Comparison of ENCODE assay signal across 1 cellular context in the genomic region with DNA sequence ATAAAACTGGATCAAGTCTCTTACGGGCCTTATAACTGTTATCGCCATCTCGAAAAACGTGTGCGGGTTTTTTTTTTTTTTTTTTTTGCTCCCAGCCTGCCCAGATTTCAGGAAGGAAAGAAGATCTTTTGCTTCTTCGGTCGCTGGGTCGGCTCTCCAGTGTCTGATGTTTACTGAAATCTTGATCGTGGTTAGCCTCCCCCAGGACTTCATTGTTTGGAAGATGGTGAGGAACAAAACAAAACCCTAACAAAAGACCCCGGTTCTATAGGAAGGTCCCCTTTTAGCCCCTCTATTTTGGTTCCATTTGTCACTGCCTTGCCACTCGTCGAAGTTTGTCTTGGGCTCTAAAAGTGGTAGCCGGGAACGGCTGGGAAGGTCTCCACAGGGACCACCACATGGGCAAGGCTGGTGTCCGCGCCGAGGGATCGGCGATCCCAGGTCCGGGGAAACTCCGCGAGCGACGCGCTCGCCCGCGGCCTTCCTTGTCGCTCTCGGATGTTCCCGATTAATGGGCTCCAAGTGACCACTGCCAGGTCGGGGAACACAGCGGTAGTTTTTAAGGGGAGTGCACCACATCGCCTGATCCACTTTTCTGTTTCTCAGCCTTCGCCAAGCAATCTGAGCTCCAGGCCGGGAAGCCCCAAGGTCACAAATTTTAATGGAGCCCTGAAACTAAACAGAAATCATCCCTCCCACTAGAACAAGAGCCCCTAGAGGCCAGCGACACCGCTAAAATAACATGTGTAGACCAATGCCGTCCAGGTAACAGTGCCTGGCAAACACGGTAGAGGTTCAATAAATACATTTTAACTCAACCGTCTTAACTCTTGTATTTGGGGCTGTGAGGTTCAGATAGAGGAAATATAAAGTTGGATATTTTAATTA.
TF ChIP-seq lines count a peak whose summit lies in the region.

No MANE protein-coding gene starts in this region.

TF ChIP-seq in HepG2, 621 proteins besides CTCF, POLR2A, EP300 and RAD21 (continued from another document and continues in another):
- TF ChIP-seq, protein P1, sequence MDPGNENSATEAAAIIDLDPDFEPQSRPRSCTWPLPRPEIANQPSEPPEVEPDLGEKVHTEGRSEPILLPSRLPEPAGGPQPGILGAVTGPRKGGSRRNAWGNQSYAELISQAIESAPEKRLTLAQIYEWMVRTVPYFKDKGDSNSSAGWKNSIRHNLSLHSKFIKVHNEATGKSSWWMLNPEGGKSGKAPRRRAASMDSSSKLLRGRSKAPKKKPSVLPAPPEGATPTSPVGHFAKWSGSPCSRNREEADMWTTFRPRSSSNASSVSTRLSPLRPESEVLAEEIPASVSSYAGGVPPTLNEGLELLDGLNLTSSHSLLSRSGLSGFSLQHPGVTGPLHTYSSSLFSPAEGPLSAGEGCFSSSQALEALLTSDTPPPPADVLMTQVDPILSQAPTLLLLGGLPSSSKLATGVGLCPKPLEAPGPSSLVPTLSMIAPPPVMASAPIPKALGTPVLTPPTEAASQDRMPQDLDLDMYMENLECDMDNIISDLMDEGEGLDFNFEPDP (CRISPR knock-in tag; conservative IDR thresholded peaks at IDR 0.05): no peak
- TF ChIP-seq KDM3A (CRISPR knock-in tag; IDR thresholded peaks at IDR 0.05; ENCODE audit: low read depth): no peak
- TF ChIP-seq, protein P2, sequence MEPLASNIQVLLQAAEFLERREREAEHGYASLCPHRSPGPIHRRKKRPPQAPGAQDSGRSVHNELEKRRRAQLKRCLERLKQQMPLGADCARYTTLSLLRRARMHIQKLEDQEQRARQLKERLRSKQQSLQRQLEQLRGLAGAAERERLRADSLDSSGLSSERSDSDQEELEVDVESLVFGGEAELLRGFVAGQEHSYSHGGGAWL (CRISPR knock-in tag; IDR thresholded peaks at IDR 0.05): no peak
- TF ChIP-seq RCOR2 (CRISPR knock-in tag; IDR thresholded peaks at IDR 0.05): no peak
- no peak; the same call in 1 of the 2 replicates for TF ChIP-seq HOXA5 (CRISPR knock-in tag; IDR thresholded peaks at IDR 0.05)
- no peak for TF ChIP-seq ZNF496 (CRISPR knock-in tag; IDR thresholded peaks at IDR 0.05; ENCODE audit: insufficient replicate concordance)
- TF ChIP-seq TBP (CRISPR knock-in tag; IDR thresholded peaks at IDR 0.05): no peak
- TF ChIP-seq ZNF205 (CRISPR knock-in tag; IDR thresholded peaks at IDR 0.05): no peak
- TF ChIP-seq MTF1 (CRISPR knock-in tag; IDR thresholded peaks at IDR 0.05): no peak
- TF ChIP-seq ZNF282 (IDR thresholded peaks at IDR 0.05; ENCODE audit: partially characterized antibody): no peak
- TF ChIP-seq ISL2 (CRISPR knock-in tag; IDR thresholded peaks at IDR 0.05): no peak; the same call in 1 of the 2 replicates
- TF ChIP-seq, protein P3, sequence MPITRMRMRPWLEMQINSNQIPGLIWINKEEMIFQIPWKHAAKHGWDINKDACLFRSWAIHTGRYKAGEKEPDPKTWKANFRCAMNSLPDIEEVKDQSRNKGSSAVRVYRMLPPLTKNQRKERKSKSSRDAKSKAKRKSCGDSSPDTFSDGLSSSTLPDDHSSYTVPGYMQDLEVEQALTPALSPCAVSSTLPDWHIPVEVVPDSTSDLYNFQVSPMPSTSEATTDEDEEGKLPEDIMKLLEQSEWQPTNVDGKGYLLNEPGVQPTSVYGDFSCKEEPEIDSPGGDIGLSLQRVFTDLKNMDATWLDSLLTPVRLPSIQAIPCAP (CRISPR knock-in tag; IDR thresholded peaks at IDR 0.05; ENCODE audit: low read depth): no peak
- TF ChIP-seq PAWR (CRISPR knock-in tag; IDR thresholded peaks at IDR 0.05; ENCODE audit: borderline replicate concordance): no peak
- no peak for TF ChIP-seq KLF12 (CRISPR knock-in tag; IDR thresholded peaks at IDR 0.05; ENCODE audit: borderline replicate concordance)
- TF ChIP-seq IKZF1 (IDR thresholded peaks at IDR 0.05): no peak
- no peak for TF ChIP-seq SRSF1 (optimal IDR thresholded peaks at IDR 0.05; ENCODE audit: low read depth, low read length)
- TF ChIP-seq ZNF296 (CRISPR knock-in tag; conservative IDR thresholded peaks at IDR 0.05): no peak
- no peak for TF ChIP-seq HNRNPK (IDR thresholded peaks at IDR 0.05; ENCODE audit: low read depth, low read length, poor library complexity, severe bottlenecking)
- peak; percentile 74; the same call in 1 of the 2 replicates for TF ChIP-seq ZNF501 (CRISPR knock-in tag; IDR thresholded peaks at IDR 0.05)
- no peak for TF ChIP-seq ZFYVE20 (CRISPR knock-in tag; IDR thresholded peaks at IDR 0.05; ENCODE audit: borderline replicate concordance, low read depth)
- TF ChIP-seq SIN3A (IDR thresholded peaks at IDR 0.05; ENCODE audit: borderline replicate concordance, low read depth, low read length): 0 out of 2 replicates have a peak, but pooled peaks have one; percentile 37
- TF ChIP-seq ETV6 (CRISPR knock-in tag; conservative IDR thresholded peaks at IDR 0.05): peak; percentile 83
- no peak for TF ChIP-seq ZKSCAN8 (CRISPR knock-in tag; IDR thresholded peaks at IDR 0.05; ENCODE audit: borderline replicate concordance)
- TF ChIP-seq TBX3 (IDR thresholded peaks at IDR 0.05; ENCODE audit: borderline replicate concordance): no peak
- TF ChIP-seq ZFP82 (CRISPR knock-in tag; IDR thresholded peaks at IDR 0.05; ENCODE audit: borderline replicate concordance): 0 out of 2 replicates have a peak, but pooled peaks have one; percentile 24
- TF ChIP-seq, protein P4, sequence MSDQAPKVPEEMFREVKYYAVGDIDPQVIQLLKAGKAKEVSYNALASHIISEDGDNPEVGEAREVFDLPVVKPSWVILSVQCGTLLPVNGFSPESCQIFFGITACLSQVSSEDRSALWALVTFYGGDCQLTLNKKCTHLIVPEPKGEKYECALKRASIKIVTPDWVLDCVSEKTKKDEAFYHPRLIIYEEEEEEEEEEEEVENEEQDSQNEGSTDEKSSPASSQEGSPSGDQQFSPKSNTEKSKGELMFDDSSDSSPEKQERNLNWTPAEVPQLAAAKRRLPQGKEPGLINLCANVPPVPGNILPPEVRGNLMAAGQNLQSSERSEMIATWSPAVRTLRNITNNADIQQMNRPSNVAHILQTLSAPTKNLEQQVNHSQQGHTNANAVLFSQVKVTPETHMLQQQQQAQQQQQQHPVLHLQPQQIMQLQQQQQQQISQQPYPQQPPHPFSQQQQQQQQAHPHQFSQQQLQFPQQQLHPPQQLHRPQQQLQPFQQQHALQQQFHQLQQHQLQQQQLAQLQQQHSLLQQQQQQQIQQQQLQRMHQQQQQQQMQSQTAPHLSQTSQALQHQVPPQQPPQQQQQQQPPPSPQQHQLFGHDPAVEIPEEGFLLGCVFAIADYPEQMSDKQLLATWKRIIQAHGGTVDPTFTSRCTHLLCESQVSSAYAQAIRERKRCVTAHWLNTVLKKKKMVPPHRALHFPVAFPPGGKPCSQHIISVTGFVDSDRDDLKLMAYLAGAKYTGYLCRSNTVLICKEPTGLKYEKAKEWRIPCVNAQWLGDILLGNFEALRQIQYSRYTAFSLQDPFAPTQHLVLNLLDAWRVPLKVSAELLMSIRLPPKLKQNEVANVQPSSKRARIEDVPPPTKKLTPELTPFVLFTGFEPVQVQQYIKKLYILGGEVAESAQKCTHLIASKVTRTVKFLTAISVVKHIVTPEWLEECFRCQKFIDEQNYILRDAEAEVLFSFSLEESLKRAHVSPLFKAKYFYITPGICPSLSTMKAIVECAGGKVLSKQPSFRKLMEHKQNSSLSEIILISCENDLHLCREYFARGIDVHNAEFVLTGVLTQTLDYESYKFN (CRISPR knock-in tag; conservative IDR thresholded peaks at IDR 0.05): no peak
- no peak for TF ChIP-seq ZNF101 (CRISPR knock-in tag; IDR thresholded peaks at IDR 0.05; ENCODE audit: borderline replicate concordance, low read depth)
- no peak for TF ChIP-seq ESRRA (CRISPR knock-in tag; IDR thresholded peaks at IDR 0.05; ENCODE audit: low read depth)
- TF ChIP-seq, protein P5, sequence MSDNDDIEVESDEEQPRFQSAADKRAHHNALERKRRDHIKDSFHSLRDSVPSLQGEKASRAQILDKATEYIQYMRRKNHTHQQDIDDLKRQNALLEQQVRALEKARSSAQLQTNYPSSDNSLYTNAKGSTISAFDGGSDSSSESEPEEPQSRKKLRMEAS (IDR thresholded peaks at IDR 0.05): no peak
- TF ChIP-seq, protein P6, sequence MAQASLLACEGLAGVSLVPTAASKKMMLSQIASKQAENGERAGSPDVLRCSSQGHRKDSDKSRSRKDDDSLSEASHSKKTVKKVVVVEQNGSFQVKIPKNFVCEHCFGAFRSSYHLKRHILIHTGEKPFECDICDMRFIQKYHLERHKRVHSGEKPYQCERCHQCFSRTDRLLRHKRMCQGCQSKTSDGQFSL (CRISPR knock-in tag; IDR thresholded peaks at IDR 0.05): no peak
- TF ChIP-seq, protein P7, sequence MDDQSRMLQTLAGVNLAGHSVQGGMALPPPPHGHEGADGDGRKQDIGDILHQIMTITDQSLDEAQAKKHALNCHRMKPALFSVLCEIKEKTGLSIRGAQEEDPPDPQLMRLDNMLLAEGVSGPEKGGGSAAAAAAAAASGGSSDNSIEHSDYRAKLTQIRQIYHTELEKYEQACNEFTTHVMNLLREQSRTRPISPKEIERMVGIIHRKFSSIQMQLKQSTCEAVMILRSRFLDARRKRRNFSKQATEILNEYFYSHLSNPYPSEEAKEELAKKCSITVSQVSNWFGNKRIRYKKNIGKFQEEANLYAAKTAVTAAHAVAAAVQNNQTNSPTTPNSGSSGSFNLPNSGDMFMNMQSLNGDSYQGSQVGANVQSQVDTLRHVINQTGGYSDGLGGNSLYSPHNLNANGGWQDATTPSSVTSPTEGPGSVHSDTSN (CRISPR knock-in tag; IDR thresholded peaks at IDR 0.05; ENCODE audit: borderline replicate concordance): no peak
- 0 out of 2 replicates have a peak, but pooled peaks have one; percentile 65 for TF ChIP-seq ZNF737 (CRISPR knock-in tag; IDR thresholded peaks at IDR 0.05; ENCODE audit: borderline replicate concordance)
- no peak for TF ChIP-seq ZNF720 (CRISPR knock-in tag; IDR thresholded peaks at IDR 0.05)
- TF ChIP-seq ZNF160 (CRISPR knock-in tag; IDR thresholded peaks at IDR 0.05): no peak
- no peak for TF ChIP-seq SP2 (CRISPR knock-in tag; IDR thresholded peaks at IDR 0.05)
- 0 out of 2 replicates have a peak, but pooled peaks have one; percentile 27 for TF ChIP-seq ZNF138 (CRISPR knock-in tag; IDR thresholded peaks at IDR 0.05; ENCODE audit: low read depth)
- TF ChIP-seq, protein P8, sequence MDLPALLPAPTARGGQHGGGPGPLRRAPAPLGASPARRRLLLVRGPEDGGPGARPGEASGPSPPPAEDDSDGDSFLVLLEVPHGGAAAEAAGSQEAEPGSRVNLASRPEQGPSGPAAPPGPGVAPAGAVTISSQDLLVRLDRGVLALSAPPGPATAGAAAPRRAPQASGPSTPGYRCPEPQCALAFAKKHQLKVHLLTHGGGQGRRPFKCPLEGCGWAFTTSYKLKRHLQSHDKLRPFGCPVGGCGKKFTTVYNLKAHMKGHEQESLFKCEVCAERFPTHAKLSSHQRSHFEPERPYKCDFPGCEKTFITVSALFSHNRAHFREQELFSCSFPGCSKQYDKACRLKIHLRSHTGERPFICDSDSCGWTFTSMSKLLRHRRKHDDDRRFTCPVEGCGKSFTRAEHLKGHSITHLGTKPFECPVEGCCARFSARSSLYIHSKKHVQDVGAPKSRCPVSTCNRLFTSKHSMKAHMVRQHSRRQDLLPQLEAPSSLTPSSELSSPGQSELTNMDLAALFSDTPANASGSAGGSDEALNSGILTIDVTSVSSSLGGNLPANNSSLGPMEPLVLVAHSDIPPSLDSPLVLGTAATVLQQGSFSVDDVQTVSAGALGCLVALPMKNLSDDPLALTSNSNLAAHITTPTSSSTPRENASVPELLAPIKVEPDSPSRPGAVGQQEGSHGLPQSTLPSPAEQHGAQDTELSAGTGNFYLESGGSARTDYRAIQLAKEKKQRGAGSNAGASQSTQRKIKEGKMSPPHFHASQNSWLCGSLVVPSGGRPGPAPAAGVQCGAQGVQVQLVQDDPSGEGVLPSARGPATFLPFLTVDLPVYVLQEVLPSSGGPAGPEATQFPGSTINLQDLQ (CRISPR knock-in tag; IDR thresholded peaks at IDR 0.05): no peak; the same call in 1 of the 2 replicates
- no peak; the same call in 1 of the 2 replicates for TF ChIP-seq ZNF12 (CRISPR knock-in tag; IDR thresholded peaks at IDR 0.05)
- TF ChIP-seq ZNF761 (CRISPR knock-in tag; conservative IDR thresholded peaks at IDR 0.05): no peak
- TF ChIP-seq, protein P9, sequence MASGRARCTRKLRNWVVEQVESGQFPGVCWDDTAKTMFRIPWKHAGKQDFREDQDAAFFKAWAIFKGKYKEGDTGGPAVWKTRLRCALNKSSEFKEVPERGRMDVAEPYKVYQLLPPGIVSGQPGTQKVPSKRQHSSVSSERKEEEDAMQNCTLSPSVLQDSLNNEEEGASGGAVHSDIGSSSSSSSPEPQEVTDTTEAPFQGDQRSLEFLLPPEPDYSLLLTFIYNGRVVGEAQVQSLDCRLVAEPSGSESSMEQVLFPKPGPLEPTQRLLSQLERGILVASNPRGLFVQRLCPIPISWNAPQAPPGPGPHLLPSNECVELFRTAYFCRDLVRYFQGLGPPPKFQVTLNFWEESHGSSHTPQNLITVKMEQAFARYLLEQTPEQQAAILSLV (CRISPR knock-in tag; IDR thresholded peaks at IDR 0.05; ENCODE audit: borderline replicate concordance): no peak
- TF ChIP-seq ARNTL (CRISPR knock-in tag; IDR thresholded peaks at IDR 0.05): no peak
- TF ChIP-seq KMT2B (CRISPR knock-in tag; IDR thresholded peaks at IDR 0.05): no peak; the same call in 1 of the 2 replicates
- no peak for TF ChIP-seq MBNL3 (CRISPR knock-in tag; conservative IDR thresholded peaks at IDR 0.05)
- peak; percentile 67; the same call in 1 of the 2 replicates for TF ChIP-seq SALL1 (CRISPR knock-in tag; IDR thresholded peaks at IDR 0.05)
- TF ChIP-seq, protein P10, sequence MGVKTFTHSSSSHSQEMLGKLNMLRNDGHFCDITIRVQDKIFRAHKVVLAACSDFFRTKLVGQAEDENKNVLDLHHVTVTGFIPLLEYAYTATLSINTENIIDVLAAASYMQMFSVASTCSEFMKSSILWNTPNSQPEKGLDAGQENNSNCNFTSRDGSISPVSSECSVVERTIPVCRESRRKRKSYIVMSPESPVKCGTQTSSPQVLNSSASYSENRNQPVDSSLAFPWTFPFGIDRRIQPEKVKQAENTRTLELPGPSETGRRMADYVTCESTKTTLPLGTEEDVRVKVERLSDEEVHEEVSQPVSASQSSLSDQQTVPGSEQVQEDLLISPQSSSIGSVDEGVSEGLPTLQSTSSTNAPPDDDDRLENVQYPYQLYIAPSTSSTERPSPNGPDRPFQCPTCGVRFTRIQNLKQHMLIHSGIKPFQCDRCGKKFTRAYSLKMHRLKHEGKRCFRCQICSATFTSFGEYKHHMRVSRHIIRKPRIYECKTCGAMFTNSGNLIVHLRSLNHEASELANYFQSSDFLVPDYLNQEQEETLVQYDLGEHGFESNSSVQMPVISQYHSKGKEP (CRISPR knock-in tag; IDR thresholded peaks at IDR 0.05): no peak
- no peak for TF ChIP-seq NR3C1 (CRISPR knock-in tag; IDR thresholded peaks at IDR 0.05)
- TF ChIP-seq ZNF607 (CRISPR knock-in tag; IDR thresholded peaks at IDR 0.05; ENCODE audit: borderline replicate concordance): peak; percentile 68; the same call in 1 of the 2 replicates
- TF ChIP-seq BHLHE40 (IDR thresholded peaks at IDR 0.05; ENCODE audit: low read length): 0 out of 2 replicates have a peak, but pooled peaks have one; percentile 13
- no peak for TF ChIP-seq ZNF292 (CRISPR knock-in tag; IDR thresholded peaks at IDR 0.05; ENCODE audit: borderline replicate concordance, low read depth)
- TF ChIP-seq SP5 (CRISPR knock-in tag; IDR thresholded peaks at IDR 0.05; ENCODE audit: borderline replicate concordance, low read depth): no peak
- peak; percentile 52 for TF ChIP-seq HOXA3 (CRISPR knock-in tag; IDR thresholded peaks at IDR 0.05)
- TF ChIP-seq, protein P11, sequence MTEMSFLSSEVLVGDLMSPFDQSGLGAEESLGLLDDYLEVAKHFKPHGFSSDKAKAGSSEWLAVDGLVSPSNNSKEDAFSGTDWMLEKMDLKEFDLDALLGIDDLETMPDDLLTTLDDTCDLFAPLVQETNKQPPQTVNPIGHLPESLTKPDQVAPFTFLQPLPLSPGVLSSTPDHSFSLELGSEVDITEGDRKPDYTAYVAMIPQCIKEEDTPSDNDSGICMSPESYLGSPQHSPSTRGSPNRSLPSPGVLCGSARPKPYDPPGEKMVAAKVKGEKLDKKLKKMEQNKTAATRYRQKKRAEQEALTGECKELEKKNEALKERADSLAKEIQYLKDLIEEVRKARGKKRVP (CRISPR knock-in tag; IDR thresholded peaks at IDR 0.05): no peak; a peak in 1 of 4 replicates
